In the genomic region with DNA sequence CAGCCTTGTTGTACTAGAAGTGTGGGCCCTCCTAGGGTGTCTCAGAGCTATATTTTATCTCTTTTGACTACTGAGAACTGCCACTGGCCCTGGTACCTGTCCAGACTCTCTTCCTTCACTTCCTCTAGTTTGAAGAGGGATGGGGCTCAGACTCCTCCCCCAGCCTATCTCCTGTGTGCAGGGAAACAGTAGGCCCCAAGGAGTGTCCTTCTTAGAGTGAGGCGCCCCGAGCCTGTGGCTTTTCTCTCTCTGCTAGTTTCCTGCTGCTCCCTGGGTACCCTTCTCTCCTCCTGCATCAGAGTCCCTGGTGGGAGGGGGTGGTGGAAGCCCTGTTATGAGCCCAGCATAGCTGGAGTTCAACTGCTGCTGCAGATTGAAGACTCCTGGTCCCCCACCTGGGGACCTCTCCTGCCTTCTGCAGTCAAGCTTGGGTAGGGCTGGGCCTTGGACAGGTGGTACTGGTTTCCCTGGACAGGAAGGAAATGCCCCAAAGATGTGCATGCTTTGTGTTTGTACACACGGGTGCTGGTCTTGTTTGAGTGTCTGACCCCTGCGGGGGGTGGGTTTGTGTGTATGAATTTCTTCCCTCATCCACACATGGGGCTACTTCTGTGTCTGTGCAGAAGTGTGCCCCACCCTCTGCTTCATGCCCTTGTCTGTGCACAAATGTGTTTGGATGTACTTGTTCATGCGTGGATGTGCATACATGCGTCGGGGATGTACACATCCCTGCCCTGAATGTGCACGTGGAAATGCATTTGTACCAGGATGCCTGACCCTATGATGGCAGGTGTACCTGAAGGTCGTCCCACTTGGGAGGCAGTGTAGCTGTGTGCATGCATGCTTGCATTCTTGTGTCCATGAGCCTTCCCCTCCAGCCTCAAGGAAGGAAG, we compare ENCODE assay signal across 9 cellular contexts. TPM values are rescaled to one million over a fixed set of nuclear protein-coding genes. Genes with fewer than 3 reads are reported as not detected.
A peak's percentile ranks its signal among the peaks of the same experiment; 100 is the strongest.
DNase-seq lines count a peak whose midpoint lies in the region; ATAC-seq, FAIRE-seq and TF ChIP-seq lines count a peak whose summit lies in the region.
"Had no signal": no experiment of that assay in that cellular context is flagged by ENCODE, and none has a peak within 500 bp of the region (broad histone marks: within the 10 kb centered on the region; RNA-seq: fewer than 3 reads in every experiment).

No MANE protein-coding gene starts in this region.

- H3K27me3 ChIP-seq in heart right ventricle: no peaks in the 10 kb centered on the region
- no peaks in the 10 kb centered on the region for H3K27me3 ChIP-seq in ascending aorta
- no peaks in the 10 kb centered on the region for H3K27me3 ChIP-seq in small intestine (ENCODE audit: control insufficient read depth in 2 of 2, insufficient read depth in 2 of 2, low read length in 2 of 2)

- H3K4me1 ChIP-seq in heart right ventricle: peaks cover 50 to 96% (median 90%) of the 10 kb centered on the region in 9 donors
- peaks cover 52 to 88% of the 10 kb centered on the region in 2 donors for H3K4me1 ChIP-seq in ascending aorta
- H3K4me1 ChIP-seq in mesodermal cell (ENCODE audit: control insufficient read depth, insufficient read depth, low read length, poor library complexity, severe bottlenecking): peaks cover 51% of the 10 kb centered on the region
- H3K4me1 ChIP-seq in small intestine (ENCODE audit: control insufficient read depth in 2 of 2, insufficient read depth in 1 of 2, low read depth in 1 of 2, low read length in 1 of 2): peaks cover 2 to 25% of the 10 kb centered on the region in 2 donors

- DNase-seq in heart right ventricle (no peak), Right ventricle myocardium inferior (ENCODE audit: missing footprints) (no peak), ascending aorta (ENCODE audit: low spot score in 2 of 2) (peak in 1 of 2 donors; percentile 61), small intestine (no peak), GM19239 (ENCODE audit: insufficient read length, low spot score) (no peak)

- H3K9me3 ChIP-seq in heart right ventricle (no peaks in the 10 kb centered on the region), ascending aorta (no peaks in the 10 kb centered on the region), mesodermal cell (ENCODE audit: control insufficient read depth, low read length) (no peaks in the 10 kb centered on the region), small intestine (ENCODE audit: control insufficient read depth, low read depth) (no peaks in the 10 kb centered on the region)

- no peak for ATAC-seq in heart right ventricle
- no peak for ATAC-seq in Right ventricle myocardium inferior
- no peak for ATAC-seq in HG03097 (IDR thresholded peaks at IDR 0.05; ENCODE audit: low FRiP score, unreplicated experiment)
- ATAC-seq in GM21423 (IDR thresholded peaks at IDR 0.05; ENCODE audit: unreplicated experiment): no peak

- intact Hi-C loops in heart right ventricle (cut with DNase I) (loop anchor here in 1 of 10 donors (2.0 kb wide), 1 partner anchor 27 kb away; no protein-coding TSS in a partner anchor), Right ventricle myocardium inferior (cut with DNase I) (no loop called here), ascending aorta (cut with DNase I) (no loop called here)

- peak overlapping the region in 6 of 10 donors; percentile 89 to 99 (median 98) for H3K4me3 ChIP-seq in heart right ventricle
- peak overlapping the region in 1 of 2 donors; percentile 86 for H3K4me3 ChIP-seq in ascending aorta
- no peak overlapping the region for H3K4me3 ChIP-seq in mesodermal cell (ENCODE audit: extremely low read depth, insufficient read depth, low read length, poor library complexity, severe bottlenecking)
- no peak overlapping the region for H3K4me3 ChIP-seq in small intestine (ENCODE audit: low read depth in 1 of 2, low read length in 2 of 2)

- no peaks in the 10 kb centered on the region for H3K36me3 ChIP-seq in heart right ventricle
- H3K36me3 ChIP-seq in ascending aorta: no peaks in the 10 kb centered on the region
- H3K36me3 ChIP-seq in mesodermal cell (ENCODE audit: control insufficient read depth, insufficient read depth, low read length): no peaks in the 10 kb centered on the region
- no peaks in the 10 kb centered on the region for H3K36me3 ChIP-seq in small intestine (ENCODE audit: control insufficient read depth in 2 of 2, insufficient read depth in 2 of 2, low read length in 2 of 2)

- no peak for FAIRE-seq in small intestine (lab: Jason Lieb, UNC)
- no peak for FAIRE-seq in GM19239 (lab: Jason Lieb, UNC)
- FAIRE-seq: islet of Langerhans had no signal

- peak overlapping the region in 9 of 10 donors; percentile 84 to 98 (median 97) for H3K27ac ChIP-seq in heart right ventricle
- peak overlapping the region; percentile 90 to 91 for H3K27ac ChIP-seq in ascending aorta
- peak overlapping the region; percentile 65 for H3K27ac ChIP-seq in mesodermal cell (ENCODE audit: low read depth, low read length, severe bottlenecking)
- peak overlapping the region in 1 of 2 donors; percentile 92 for H3K27ac ChIP-seq in small intestine (ENCODE audit: low read depth in 1 of 2, low read length in 1 of 2)

- 45 to 53% methylated on average over 9 of the region's 9 CpGs for WGBS in heart right ventricle, 2 donors
- 67 to 70% methylated on average over 5 of the region's 9 CpGs for WGBS in mesodermal cell (ENCODE audit: insufficient coverage in 2 of 2), 2 experiments
- WGBS in small intestine, 3 donors: 40 to 46% (median 45%) methylated on average over 9 of the region's 9 CpGs

- no peak for TF ChIP-seq CTCF in heart right ventricle (IDR thresholded peaks at IDR 0.05)
- TF ChIP-seq CTCF in ascending aorta (IDR thresholded peaks at IDR 0.05): no peak

RNA-seq across cellular contexts. Expression of gene RARA, which starts 6.9 kb away (rescaled TPM):
- total RNA-seq in heart right ventricle (10 to 100 TPM; 11.2 to 34.0 (median 18.3) TPM), Right ventricle myocardium inferior (17.9 TPM), ascending aorta (77.3 TPM)
- polyA plus RNA-seq in heart right ventricle (10 to 100 TPM; 19.0 to 20.8 TPM), small intestine (10 to 100 TPM; 28.8 to 40.7 (median 39.2) TPM)
- polyA plus RNA-seq in mesodermal cell (2013, experiment 1 of 2): 40.2 TPM
- polyA plus RNA-seq in mesodermal cell (2013, experiment 2 of 2): 31.4 TPM

RNA-seq across cellular contexts. Expression of gene CDC6, which starts 28.2 kb away (rescaled TPM):
- total RNA-seq in heart right ventricle (1 to 10 TPM in 4 of 10 donors, under 1 TPM in 6; 0.49 to 3.0 (median 0.86) TPM), Right ventricle myocardium inferior (1.9 TPM), ascending aorta (1.2 TPM)
- polyA plus RNA-seq in heart right ventricle (1 to 10 TPM in 1 of 2 donors, under 1 TPM in 1; 0.66 to 1.8 TPM), small intestine (10 to 100 TPM in 1 of 3 donors, 1 to 10 TPM in 2; 2.5 to 10.7 (median 3.8) TPM)
- 27.1 TPM for polyA plus RNA-seq in mesodermal cell (2013, experiment 1 of 2)
- 24.8 TPM for polyA plus RNA-seq in mesodermal cell (2013, experiment 2 of 2)

RNA-seq across cellular contexts. Expression of gene GJD3, which starts 48.6 kb away (rescaled TPM):
- total RNA-seq in heart right ventricle (1 to 10 TPM in 9 of 10 donors, under 1 TPM in 1; 0.79 to 6.2 (median 2.1) TPM), Right ventricle myocardium inferior (0.92 TPM), ascending aorta (not detected)
- polyA plus RNA-seq in heart right ventricle (under 1 TPM; 0.65 to 0.88 TPM), small intestine (1 to 10 TPM in 1 of 3 donors, not detected in 2; 1.1 TPM)
- polyA plus RNA-seq in mesodermal cell (2013, experiment 1 of 2): 0.37 TPM
- not detected for polyA plus RNA-seq in mesodermal cell (2013, experiment 2 of 2)

Comparison
In these comparisons a context has a peak if more than half of its experiments do, and no peak if none do; other contexts are left out.
1. H3K4me3 ChIP-seq: peak in heart right ventricle (6 of 10); none in mesodermal cell (single experiment) and small intestine (0 of 2).